24 cellular contexts compared by ENCODE assay signal in the genomic region with DNA sequence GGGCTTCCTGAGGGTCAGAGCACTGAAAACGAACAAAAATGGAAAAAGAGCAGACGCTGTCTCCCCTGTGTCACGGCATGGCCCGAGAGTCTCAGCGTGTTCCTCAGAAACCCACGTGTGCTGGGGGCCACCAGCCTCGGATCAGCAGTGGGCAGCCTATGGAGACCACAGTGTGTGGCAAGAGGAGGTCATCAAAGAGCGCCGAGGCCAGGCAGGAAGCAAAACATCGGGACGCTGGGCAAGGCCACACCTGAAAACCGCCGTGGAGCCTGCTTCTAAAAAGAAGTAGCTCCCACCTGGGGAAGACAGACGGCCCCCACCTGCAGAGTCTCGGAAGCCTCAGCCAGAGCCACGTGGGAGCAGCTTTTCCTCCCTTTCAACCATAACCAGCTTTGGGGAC.
"Had no signal": no experiment of that assay in that cellular context is flagged by ENCODE, and none has a peak within 500 bp of the region (broad histone marks: within the 10 kb centered on the region; RNA-seq: fewer than 3 reads in every experiment).

No MANE protein-coding gene starts in this region.

- H3K27ac ChIP-seq: brain microvascular endothelial cell, epithelial cell of prostate, esophagus squamous epithelium, gastroesophageal sphincter, heart right ventricle had no signal

- H3K4me3 Mint-ChIP-seq: activated CD4-positive, alpha-beta memory T cell treated with anti-CD3 and anti-CD28 coated beads for 36 hours; activated CD4-positive, alpha-beta T cell treated with anti-CD3 and anti-CD28 coated beads for 36 hours; activated CD4-positive, alpha-beta T cell treated with anti-CD3 and anti-CD28 coated beads, Interleukin-2, amount 10 ng/mL, durations not matched to agents 24 days and 14 days; activated CD8-positive, alpha-beta T cell treated with anti-CD3 and anti-CD28 coated beads, Interleukin-2, amount 10 ng/mL, durations not matched to agents 7 days and 5 days; activated naive CD8-positive, alpha-beta T cell; activated T-cell treated with anti-CD3 and anti-CD28 coated beads, Interleukin-2, amount 50 U/mL, for 4 hours; activated T-helper 17 cell treated with anti-CD3 and anti-CD28 coated beads, Interleukin-2, amount 50 U/mL, for 72 hours had no signal

- H3K27me3 Mint-ChIP-seq: activated CD4-positive, alpha-beta T cell treated with anti-CD3 and anti-CD28 coated beads, Interleukin-2, amount 10 ng/mL, durations not matched to agents 24 days and 14 days had no signal

- ATAC-seq: activated CD4-positive, alpha-beta T cell treated with anti-CD3 and anti-CD28 coated beads for 36 hours; activated CD8-positive, alpha-beta T cell treated with anti-CD3 and anti-CD28 coated beads, Interleukin-2, amount 10 ng/mL, durations not matched to agents 7 days and 5 days; activated T-cell treated with anti-CD3 and anti-CD28 coated beads, Interleukin-2, amount 50 U/mL, for 4 hours; activated T-helper 17 cell treated with anti-CD3 and anti-CD28 coated beads, Interleukin-2, amount 50 U/mL, for 72 hours; gastroesophageal sphincter; heart right ventricle had no signal

- H3K4me1 Mint-ChIP-seq: activated CD4-positive, alpha-beta T cell treated with anti-CD3 and anti-CD28 coated beads for 36 hours; activated CD4-positive, alpha-beta T cell treated with anti-CD3 and anti-CD28 coated beads, Interleukin-2, amount 10 ng/mL, durations not matched to agents 24 days and 14 days; activated T-helper 17 cell treated with anti-CD3 and anti-CD28 coated beads, Interleukin-2, amount 50 U/mL, for 72 hours had no signal

- H3K36me3 Mint-ChIP-seq: activated CD4-positive, alpha-beta memory T cell treated with anti-CD3 and anti-CD28 coated beads for 36 hours had no signal

- H3K4me3 ChIP-seq: esophagus squamous epithelium, gastroesophageal sphincter, heart right ventricle had no signal

- DNase-seq: activated CD4-positive, alpha-beta memory T cell treated with anti-CD3 and anti-CD28 coated beads for 36 hours; activated CD4-positive, alpha-beta T cell treated with anti-CD3 and anti-CD28 coated beads for 36 hours; activated CD4-positive, alpha-beta T cell treated with anti-CD3 and anti-CD28 coated beads, Interleukin-2, amount 10 ng/mL, durations not matched to agents 24 days and 14 days; activated CD4-positive, CD25-positive, alpha-beta regulatory T cell; activated CD4-positive, CD25-positive, alpha-beta regulatory T cell treated with anti-CD3 and anti-CD28 coated beads, Interleukin-2, amount 50 U/mL, for 72 hours; activated CD8-positive, alpha-beta T cell treated with anti-CD3 and anti-CD28 coated beads, Interleukin-2, amount 10 ng/mL, durations not matched to agents 7 days and 5 days; activated effector memory CD4-positive, alpha-beta T cell treated with Interleukin-2 at 50 U/mL for 16 hours; activated gamma-delta T cell treated with Interleukin-2 at 50 U/mL for 16 hours; activated naive CD4-positive, alpha-beta T cell treated with anti-CD3 and anti-CD28 coated beads, Interleukin-2, amount 50 U/mL, for 16 hours; activated naive CD4-positive, alpha-beta T cell treated with Interleukin-2 at 50 U/mL for 16 hours; activated T-cell treated with anti-CD3 and anti-CD28 coated beads, Interleukin-2, amount 50 U/mL, for 4 hours; amniotic stem cell; anterior cingulate cortex; brain microvascular endothelial cell; caudate nucleus; effector CD8-positive, alpha-beta T cell; esophagus squamous epithelium; foreskin melanocyte; heart right ventricle; T-helper 2 cell had no signal

- H3K27me3 ChIP-seq: brain microvascular endothelial cell, esophagus squamous epithelium, gastroesophageal sphincter had no signal

- H3K36me3 ChIP-seq: brain microvascular endothelial cell, esophagus squamous epithelium, gastroesophageal sphincter, heart right ventricle had no signal

- H3K27ac Mint-ChIP-seq: activated CD4-positive, alpha-beta memory T cell treated with anti-CD3 and anti-CD28 coated beads for 36 hours; activated CD4-positive, alpha-beta T cell treated with anti-CD3 and anti-CD28 coated beads for 36 hours; activated CD4-positive, alpha-beta T cell treated with anti-CD3 and anti-CD28 coated beads, Interleukin-2, amount 10 ng/mL, durations not matched to agents 24 days and 14 days; activated CD8-positive, alpha-beta T cell treated with anti-CD3 and anti-CD28 coated beads, Interleukin-2, amount 10 ng/mL, durations not matched to agents 7 days and 5 days; activated naive CD8-positive, alpha-beta T cell; activated T-helper 17 cell treated with anti-CD3 and anti-CD28 coated beads, Interleukin-2, amount 50 U/mL, for 72 hours had no signal

- H3K9me3 ChIP-seq: esophagus squamous epithelium, gastroesophageal sphincter had no signal
